Comparison of ENCODE assay signal across 8 cellular contexts in the genomic region with DNA sequence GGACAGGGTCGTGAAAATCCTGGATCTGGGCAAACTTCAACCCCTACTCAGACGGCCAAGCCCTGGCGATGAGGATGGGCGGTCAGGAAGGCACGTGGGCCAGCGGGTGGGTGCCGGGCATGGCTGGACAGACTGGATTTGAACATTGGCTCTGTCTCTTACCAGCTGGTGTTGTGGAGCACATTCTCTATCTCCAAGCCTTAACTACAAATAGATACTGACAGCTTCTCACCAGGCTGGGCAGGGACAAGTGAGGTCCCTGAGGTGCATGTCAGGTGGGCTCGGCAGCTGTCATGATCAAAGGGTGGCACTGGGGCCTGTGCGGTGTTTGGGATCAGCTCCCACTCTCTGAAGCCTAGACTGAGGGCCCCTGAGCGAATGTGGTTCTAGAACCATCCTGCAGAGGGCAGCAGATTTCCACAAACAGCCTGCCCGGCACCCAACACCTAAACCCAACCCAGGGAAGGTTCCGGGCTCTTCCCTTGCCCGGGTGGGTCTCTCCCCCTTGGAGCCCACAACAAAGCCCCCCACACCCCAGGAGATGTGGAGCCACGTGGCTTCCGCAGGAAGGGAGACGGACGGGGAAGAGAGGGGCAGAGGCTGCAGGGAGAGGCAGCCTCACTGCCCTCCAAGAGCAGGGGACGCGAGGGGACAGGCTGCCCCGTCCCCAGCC. TPM values are rescaled to one million over a fixed set of nuclear protein-coding genes. Genes with fewer than 3 reads are reported as not detected.
DNase-seq lines count a peak whose midpoint lies in the region; ATAC-seq, FAIRE-seq and TF ChIP-seq lines count a peak whose summit lies in the region.

No MANE protein-coding gene starts in this region.

- in situ Hi-C loops in ACHN (cut with HindIII; ENCODE audit: low pct_ligation_motif_present, low pct_unique_long_range_greater_than_20kb, low sequenced_read_pairs) (no loop called here), HepG2 (cut with HindIII; ENCODE audit: extremely low pct_ligation_motif_present, low pct_unique_long_range_greater_than_20kb) (loop anchor here (5.0 kb wide), 2 partner anchors 947 to 1092 kb away; no protein-coding TSS in a partner anchor)

- no peak overlapping the region for H3K4me3 Mint-ChIP-seq in activated CD4-positive, alpha-beta T cell treated with anti-CD3 and anti-CD28 coated beads for 36 hours

- H3K27me3 ChIP-seq in colonic mucosa (no peaks in the 10 kb centered on the region), HepG2 (ENCODE audit: control insufficient read depth in 1 of 2, insufficient read depth in 2 of 2, low read length in 2 of 2) (0 out of 5 replicates have a peak, but pooled peaks cover 0 to 8% of the 10 kb centered on the region in 2 experiments)

- peaks cover 17% of the 10 kb centered on the region for H3K36me3 Mint-ChIP-seq in activated CD4-positive, alpha-beta T cell treated with anti-CD3 and anti-CD28 coated beads for 36 hours (ENCODE audit: low read depth)

- peaks cover 37% of the 10 kb centered on the region for H3K4me1 Mint-ChIP-seq in activated CD4-positive, alpha-beta T cell treated with anti-CD3 and anti-CD28 coated beads for 36 hours

- POLR2A ChIA-PET in activated CD4-positive, alpha-beta T cell treated with anti-CD3 and anti-CD28 coated beads for 36 hours (lab: Charles Lee): interaction anchor here (0.6 to 1.2 kb wide), 3 partner anchors 107 to 1090 kb away, joined by 3 read pairs; no protein-coding TSS in a partner anchor
- POLR2A ChIA-PET in HepG2 (lab: Yijun Ruan, JAX): no interaction called here

- H3K27me3 Mint-ChIP-seq in activated CD4-positive, alpha-beta T cell treated with anti-CD3 and anti-CD28 coated beads for 36 hours: no peaks in the 10 kb centered on the region

- H3K9me3 ChIP-seq in colonic mucosa: no peaks in the 10 kb centered on the region
- H3K9me3 ChIP-seq in HepG2 (ENCODE audit: low read length): no peaks in the 10 kb centered on the region

- FAIRE-seq in HepG2 (lab: Jason Lieb, UNC): peak; percentile 50

- H3K79me2 ChIP-seq in HepG2 (ENCODE audit: insufficient read depth, low read length): no peaks in the 10 kb centered on the region

- H3K27ac ChIP-seq in colonic mucosa (peak overlapping the region; percentile 70), HepG2 (ENCODE audit: extremely low read length, insufficient read depth, low read length) (no peak overlapping the region)

- no peak overlapping the region for H3K4me3 ChIP-seq in colonic mucosa
- H3K4me3 ChIP-seq in HepG2 (replicated peaks in 1 of 3; ENCODE audit: insufficient read depth in 1 of 3, low read depth in 2 of 3, low read length in 3 of 3): peak overlapping the region in 2 of 3 experiments; percentile 17 to 67; a peak in 2 of 6 replicates

- TF ChIP-seq CTCF in colonic mucosa (IDR thresholded peaks at IDR 0.05) (peak; percentile 82), HepG2 (CRISPR knock-in tag; IDR thresholded peaks at IDR 0.05) (peak; percentile 90)

- H4K20me1 ChIP-seq in HepG2 (ENCODE audit: insufficient read depth, low read length): peaks cover 12% of the 10 kb centered on the region; the same call in 1 of the 2 replicates

- peak; percentile 81 for TF ChIP-seq RAD21 in HepG2 (CRISPR knock-in tag; IDR thresholded peaks at IDR 0.05)

- H3K9ac ChIP-seq in colonic mucosa (ENCODE audit: low read depth in 2 of 2, low read length in 2 of 2) (no peak overlapping the region), HepG2 (ENCODE audit: insufficient read depth, low read depth, low read length) (peak overlapping the region; percentile 42; the same call in 1 of the 2 replicates)

- H3K4me1 ChIP-seq in colonic mucosa: peaks cover 7% of the 10 kb centered on the region
- H3K4me1 ChIP-seq in HepG2 (ENCODE audit: insufficient read depth, low read length): peaks cover 21% of the 10 kb centered on the region

- peak overlapping the region; percentile 52 for H2AFZ ChIP-seq in HepG2 (ENCODE audit: low read length)

- WGBS in HepG2 (ENCODE audit: low lambda C conversion rate): 0% methylated on average over 3 of the region's 20 CpGs

- no TSS peak for BruUV-seq in HepG2 (replicated peaks; lab: Mats Ljungman, UMichigan)

- H3K4me2 ChIP-seq in HepG2 (ENCODE audit: low read depth, low read length): peak overlapping the region; percentile 79

- H3K36me3 ChIP-seq in colonic mucosa: no peaks in the 10 kb centered on the region
- H3K36me3 ChIP-seq in HepG2 (replicated peaks in 1 of 2; ENCODE audit: control insufficient read depth in 1 of 2, insufficient read depth in 2 of 2, low read length in 2 of 2): peaks cover 6 to 14% of the 10 kb centered on the region in 2 experiments; a peak in 4 of 5 replicates

- CTCF ChIA-PET in activated CD4-positive, alpha-beta T cell treated with anti-CD3 and anti-CD28 coated beads for 36 hours (lab: Charles Lee): interaction anchor here (0.6 to 4.3 kb wide), 29 partner anchors 10 to 1089 kb away, joined by 3 to 40 read pairs (median 4); partner anchors contain the start of gene RGMA
- CTCF ChIA-PET in HepG2 (lab: Yijun Ruan, JAX; ENCODE audit: low intra/inter-chr PET ratio, low total read pairs): interaction anchor here (2.8 kb wide), 1 partner anchor 1089 kb away, joined by 30 read pairs; no protein-coding TSS in a partner anchor

- DNase-seq in ACHN (peak; percentile 54), NCI-H1694 treated with DMSO at 0.1 percent for 48 hours (lab: John Stamatoyannopoulos, UW) (peak; percentile 54), colonic mucosa (peak; percentile 73), HepG2 (ENCODE audit: low spot score) (peak; percentile 50)
- peak; percentile 79 for DNase-seq in activated CD4-positive, alpha-beta T cell treated with anti-CD3 and anti-CD28 coated beads for 36 hours
- DNase-seq in stimulated activated CD4-positive, alpha-beta T cell treated with anti-CD3 and anti-CD28 coated beads, Interleukin-4, amount 100 ng/mL, for 48 hours (ENCODE audit: low read depth in 2 of 2): peak; percentile 46 to 57

- H3K9me3 Mint-ChIP-seq in activated CD4-positive, alpha-beta T cell treated with anti-CD3 and anti-CD28 coated beads for 36 hours (ENCODE audit: low read depth): no peaks in the 10 kb centered on the region

- intact Hi-C loops in activated CD4-positive, alpha-beta T cell treated with anti-CD3 and anti-CD28 coated beads for 36 hours (cut with DNase I, micrococcal nuclease): loop anchor here (1.0 to 10.0 kb wide), 5 partner anchors 233 to 1294 kb away; no protein-coding TSS in a partner anchor
- intact Hi-C loops in colonic mucosa (cut with DNase I) (loop anchor here (5.0 to 10.0 kb wide), 2 partner anchors 944 to 1087 kb away; no protein-coding TSS in a partner anchor), HepG2 (cut with micrococcal nuclease; ENCODE audit: unreplicated experiment) (loop anchor here (1.0 to 5.0 kb wide), 3 partner anchors 945 to 1294 kb away; no protein-coding TSS in a partner anchor)

- no peak for TF ChIP-seq POLR2A in HepG2 (IDR thresholded peaks at IDR 0.05; ENCODE audit: insufficient read depth in 1 of 2, low read depth in 2 of 2, low read length in 2 of 2)

- peak overlapping the region; percentile 16 for H3K27ac Mint-ChIP-seq in activated CD4-positive, alpha-beta T cell treated with anti-CD3 and anti-CD28 coated beads for 36 hours

- TF ChIP-seq EP300 in HepG2 (IDR thresholded peaks at IDR 0.05; ENCODE audit: low read depth in 2 of 2, low read length in 2 of 2) (no peak), HepG2 (CRISPR knock-in tag; IDR thresholded peaks at IDR 0.05; ENCODE audit: borderline replicate concordance) (no peak)

- ATAC-seq in GM18498 (IDR thresholded peaks at IDR 0.05; ENCODE audit: unreplicated experiment) (peak; percentile 82), HG02884 (IDR thresholded peaks at IDR 0.05; ENCODE audit: unreplicated experiment) (peak; percentile 91), HepG2 (peak; percentile 81)
- peak; percentile 87 for ATAC-seq in activated CD4-positive, alpha-beta T cell treated with anti-CD3 and anti-CD28 coated beads for 36 hours

TF ChIP-seq in HepG2, 621 proteins besides CTCF, POLR2A, EP300 and RAD21 (continues in another document):
- TF ChIP-seq SCMH1 (CRISPR knock-in tag; IDR thresholded peaks at IDR 0.05; ENCODE audit: borderline replicate concordance) (no peak), ZNF790 (CRISPR knock-in tag; IDR thresholded peaks at IDR 0.05; ENCODE audit: borderline replicate concordance) (no peak)

RNA-seq across cellular contexts. Expression of gene RGMA, which starts 58.4 kb away (rescaled TPM):
- total RNA-seq in activated CD4-positive, alpha-beta T cell treated with anti-CD3 and anti-CD28 coated beads for 36 hours: under 1 TPM; 0.11 to 0.14 TPM
- total RNA-seq in colonic mucosa: 10 to 100 TPM in 1 of 2 donors, 1 to 10 TPM in 1; 4.2 to 12.4 TPM
- not detected in 2 replicates for total RNA-seq in HepG2 (2016; rRNA removed; fragmentation: Illumina TruSeq; extraction: Trizol)
- not detected in 2 replicates for total RNA-seq in HepG2 (2016; cell fraction: cytosol; rRNA removed; fragmentation: Illumina TruSeq; extraction: Trizol; ENCODE audit: low read depth)
- total RNA-seq in HepG2 (2016; cell fraction: insoluble cytoplasmic fraction; rRNA removed; fragmentation: Illumina TruSeq; extraction: Trizol): not detected in 2 replicates
- not detected in 2 replicates for total RNA-seq in HepG2 (2016; cell fraction: membrane; rRNA removed; fragmentation: Illumina TruSeq; extraction: Trizol)
- total RNA-seq in HepG2 (2016; cell fraction: nucleus; rRNA removed; fragmentation: Illumina TruSeq; extraction: Trizol): not detected in 2 replicates
- polyA plus RNA-seq in HepG2 (2011; rRNA removed): not detected in 2 replicates
- polyA plus RNA-seq in HepG2 (2011; cell fraction: cytosol; rRNA removed): not detected in 2 replicates
- polyA plus RNA-seq in HepG2 (2011; cell fraction: nucleus; rRNA removed): not detected in 2 replicates
- 0.08 and 0.16 TPM in 2 replicates for polyA plus RNA-seq in HepG2 (2012)
- polyA plus RNA-seq in HepG2 (2016; cell fraction: cytosol; fragmentation: Illumina TruSeq; extraction: Trizol; ENCODE audit: low read depth): not detected in 2 replicates
- polyA plus RNA-seq in HepG2 (2016; cell fraction: insoluble cytoplasmic fraction; fragmentation: Illumina TruSeq; extraction: Trizol; ENCODE audit: low read depth): not detected in 2 replicates
- polyA plus RNA-seq in HepG2 (2016; cell fraction: membrane; fragmentation: Illumina TruSeq; extraction: Trizol; ENCODE audit: low read depth): not detected in 2 replicates
- not detected in 2 replicates for polyA plus RNA-seq in HepG2 (2016; cell fraction: nucleus; fragmentation: Illumina TruSeq; extraction: Trizol; ENCODE audit: insufficient read depth, low read depth)
- polyA minus RNA-seq in HepG2 (2011; rRNA and poly(A)+ RNA removed; ENCODE audit: low replicate concordance): 0.02 TPM in 1 of 2 replicates, not detected in the other
- polyA minus RNA-seq in HepG2 (2011; cell fraction: cytosol; rRNA and poly(A)+ RNA removed): not detected in 2 replicates
- not detected in 2 replicates for polyA minus RNA-seq in HepG2 (2011; cell fraction: nucleus; rRNA and poly(A)+ RNA removed)
